In genomic region chr9:25703826-25704357, GRCh38 we compare ENCODE assay signal across 20 cellular contexts. TPM values are rescaled to one million over a fixed set of nuclear protein-coding genes. Genes with fewer than 3 reads are reported as not detected.
DNase-seq lines count a peak whose midpoint lies in the region; ATAC-seq, FAIRE-seq and TF ChIP-seq lines count a peak whose summit lies in the region.
"Had no signal": no experiment of that assay in that cellular context is flagged by ENCODE, and none has a peak within 500 bp of the region (broad histone marks: within the 10 kb centered on the region; RNA-seq: fewer than 3 reads in every experiment).

No MANE protein-coding gene starts in this region.

- H3K9ac ChIP-seq in endothelial cell of umbilical vein (replicated peaks; ENCODE audit: extremely low read depth, insufficient read depth, low read length): no peak overlapping the region
- H3K9ac ChIP-seq: BLaER1 had no signal

- H3K79me2 ChIP-seq in ACC112 (ENCODE audit: control insufficient read depth, insufficient read depth, low read length, unreplicated experiment) (no peaks in the 10 kb centered on the region), endothelial cell of umbilical vein (ENCODE audit: control insufficient read depth, insufficient read depth, low read length) (no peaks in the 10 kb centered on the region)

- no peak overlapping the region for H3K4me2 ChIP-seq in endothelial cell of umbilical vein (ENCODE audit: insufficient read depth, low read length)
- H3K4me2 ChIP-seq: BLaER1 had no signal

- H2AFZ ChIP-seq in ACC112 (ENCODE audit: low read length, unreplicated experiment): peak overlapping the region; percentile 54
- peak overlapping the region; percentile 33 for H2AFZ ChIP-seq in endothelial cell of umbilical vein (ENCODE audit: low read depth, low read length)

- TF ChIP-seq CTCF in endothelial cell of umbilical vein (IDR thresholded peaks at IDR 0.05; ENCODE audit: extremely low read depth in 1 of 2, insufficient read depth in 1 of 2, low read depth in 1 of 2, low read length in 2 of 2): no peak
- no peak for TF ChIP-seq CTCF in foreskin keratinocyte (conservative IDR thresholded peaks at IDR 0.05)

- CTCF ChIA-PET in endothelial cell of umbilical vein (lab: Charles Lee): interaction anchor here (0.9 kb wide), 1 partner anchor 16 kb away, joined by 3 read pairs; no protein-coding TSS in a partner anchor

- dilution Hi-C loops in endothelial cell of umbilical vein (cut with MboI; ENCODE audit: extremely low pct_ligation_motif_present, low sequenced_read_pairs): no loop called here

- peak; percentile 1 for DNase-seq in NCI-H226
- no peak for DNase-seq in endothelial cell of umbilical vein (ENCODE audit: low read depth, low spot score)
- DNase-seq in foreskin keratinocyte: peak; percentile 68 to 84
- no peak for DNase-seq in epidermal melanocyte (ENCODE audit: insufficient read length, low spot score)
- DNase-seq in GM19239 (ENCODE audit: insufficient read length, low spot score): no peak
- DNase-seq in GM12891 (ENCODE audit: insufficient read length, low spot score): no peak
- no peak for DNase-seq in ecto neural progenitor cell (ENCODE audit: low spot score)
- DNase-seq: 8988T; CD8-positive, alpha-beta T cell; GOT3; HFFc6; Kasumi-1; NCI-H1105 treated with DMSO at 0.1 percent for 48 hours; NCI-H187; NCI-H69; NK-92 treated with Interleukin-12 subunit alpha and Interleukin-12 subunit beta, amount 100 ng/mL, for 24 hours; RPMI8226 had no signal

- H3K27ac ChIP-seq in ACC112 (ENCODE audit: low read depth, low read length) (no peak overlapping the region), endothelial cell of umbilical vein (ENCODE audit: insufficient read depth, low read depth, low read length) (no peak overlapping the region), foreskin keratinocyte (no peak overlapping the region)
- H3K27ac ChIP-seq: BLaER1 had no signal

- TF ChIP-seq POLR2A in endothelial cell of umbilical vein (IDR thresholded peaks at IDR 0.05; ENCODE audit: low read depth, low read length): no peak
- TF ChIP-seq POLR2A in GM12891 (IDR thresholded peaks at IDR 0.05; ENCODE audit: low read depth, low read length): no peak

- BruUV-seq in endothelial cell of umbilical vein (replicated peaks; lab: Mats Ljungman, UMichigan): no TSS peak

- no peaks in the 10 kb centered on the region for H4K20me1 ChIP-seq in endothelial cell of umbilical vein (replicated peaks; ENCODE audit: control insufficient read depth, extremely low read depth, insufficient read depth, low read length)
- H4K20me1 ChIP-seq: BLaER1 had no signal

- intact Hi-C loops in endothelial cell of umbilical vein (cut with micrococcal nuclease): no loop called here

- H3K4me3 ChIP-seq in ACC112 (ENCODE audit: low read depth, low read length): no peak overlapping the region
- no peak overlapping the region for H3K4me3 ChIP-seq in endothelial cell of umbilical vein (replicated peaks in 1 of 3; ENCODE audit: insufficient read depth in 1 of 3, low read depth in 1 of 3, low read length in 3 of 3)
- H3K4me3 ChIP-seq: BLaER1 had no signal

- ATAC-seq in foreskin keratinocyte: peak; percentile 89
- ATAC-seq: CD8-positive, alpha-beta T cell had no signal

- H3K4me1 ChIP-seq in ACC112 (ENCODE audit: control insufficient read depth, insufficient read depth, low read length, unreplicated experiment) (peaks cover 5% of the 10 kb centered on the region), endothelial cell of umbilical vein (ENCODE audit: control insufficient read depth, extremely low read depth, insufficient read depth, low read length) (peaks cover 3% of the 10 kb centered on the region), foreskin keratinocyte (peaks cover 7% of the 10 kb centered on the region)
- H3K4me1 ChIP-seq: BLaER1 had no signal

- H3K27me3 ChIP-seq in ACC112 (ENCODE audit: insufficient read depth, low read length) (no peaks in the 10 kb centered on the region), endothelial cell of umbilical vein (ENCODE audit: control insufficient read depth in 2 of 2, insufficient read depth in 2 of 2, low read length in 2 of 2) (no peaks in the 10 kb centered on the region), foreskin keratinocyte (no peaks in the 10 kb centered on the region)
- H3K27me3 ChIP-seq: BLaER1 had no signal

- H3K9me1 ChIP-seq in endothelial cell of umbilical vein (replicated peaks; ENCODE audit: control insufficient read depth, extremely low read depth, insufficient read depth, low read length): no peaks in the 10 kb centered on the region

- no peaks in the 10 kb centered on the region for H3K9me3 ChIP-seq in endothelial cell of umbilical vein (replicated peaks; ENCODE audit: control insufficient read depth, insufficient read depth, low read length)
- H3K9me3 ChIP-seq: BLaER1 had no signal

- H3K36me3 ChIP-seq in ACC112 (ENCODE audit: insufficient read depth, low read length) (no peaks in the 10 kb centered on the region), endothelial cell of umbilical vein (ENCODE audit: control insufficient read depth in 2 of 2, extremely low read depth in 1 of 2, insufficient read depth in 2 of 2, low read length in 2 of 2) (no peaks in the 10 kb centered on the region)
- H3K36me3 ChIP-seq: BLaER1 had no signal

- POLR2A ChIA-PET in endothelial cell of umbilical vein (lab: Charles Lee): no interaction called here

- FAIRE-seq in endothelial cell of umbilical vein (lab: Jason Lieb, UNC): no peak
- no peak for FAIRE-seq in GM19239 (lab: Jason Lieb, UNC)
- FAIRE-seq in GM12891 (lab: Jason Lieb, UNC): no peak

TF ChIP-seq in endothelial cell of umbilical vein, 7 proteins besides CTCF, POLR2A, EP300 and RAD21:
- TF ChIP-seq GATA2 (IDR thresholded peaks at IDR 0.05; ENCODE audit: insufficient read depth, insufficient read length, low read depth, low read length): no peak
- no peak for TF ChIP-seq MYC (IDR thresholded peaks at IDR 0.05; ENCODE audit: low read depth, low read length)
- no peak for TF ChIP-seq POLR2AphosphoS5 (IDR thresholded peaks at IDR 0.05; ENCODE audit: insufficient read depth, low read depth, low read length)
- no peak for TF ChIP-seq JUN (IDR thresholded peaks at IDR 0.05; ENCODE audit: borderline replicate concordance, insufficient read depth, insufficient read length, low read depth)
- TF ChIP-seq MAX (IDR thresholded peaks at IDR 0.05; ENCODE audit: insufficient read depth, insufficient read length): no peak
- no peak for TF ChIP-seq FOS (IDR thresholded peaks at IDR 0.05; ENCODE audit: borderline replicate concordance, insufficient read depth, low read length)
- TF ChIP-seq EZH2 (IDR thresholded peaks at IDR 0.05; ENCODE audit: borderline replicate concordance, low read depth, low read length, severe bottlenecking): no peak

TF ChIP-seq in GM12891, 5 proteins besides CTCF, POLR2A, EP300 and RAD21:
- TF ChIP-seq PAX5 (IDR thresholded peaks at IDR 0.05; ENCODE audit: insufficient read depth, low read length, severe bottlenecking) (no peak), SPI1 (IDR thresholded peaks at IDR 0.05; ENCODE audit: low read depth, low read length) (no peak), POLR2AphosphoS5 (IDR thresholded peaks at IDR 0.05; ENCODE audit: low read depth, low read length) (no peak), POU2F2 (IDR thresholded peaks at IDR 0.05; ENCODE audit: low read depth, low read length) (no peak), TAF1 (IDR thresholded peaks at IDR 0.05; ENCODE audit: low read depth, low read length) (no peak)

RNA-seq across cellular contexts. Expression of gene TUSC1, which starts 25.6 kb away (rescaled TPM):
- total RNA-seq in endothelial cell of umbilical vein: 12.1 TPM in 2 replicates
- 9.5 and 10.9 TPM in 2 replicates for polyA plus RNA-seq in endothelial cell of umbilical vein
- 5.9 and 7.5 TPM in 2 replicates for polyA plus RNA-seq in endothelial cell of umbilical vein (2011; cell fraction: cytosol; rRNA removed)
- 2.8 and 3.6 TPM in 2 replicates for polyA plus RNA-seq in endothelial cell of umbilical vein (2011; cell fraction: nucleus; rRNA removed)
- 5.4 and 6.7 TPM in 2 replicates for polyA plus RNA-seq in endothelial cell of umbilical vein (2012)
- polyA minus RNA-seq in endothelial cell of umbilical vein: 1.8 and 2.7 TPM in 2 replicates
- polyA minus RNA-seq in endothelial cell of umbilical vein (2011; cell fraction: cytosol; rRNA and poly(A)+ RNA removed): 6.8 TPM
- polyA minus RNA-seq in endothelial cell of umbilical vein (2011; cell fraction: nucleus; rRNA and poly(A)+ RNA removed): 1.8 and 1.9 TPM in 2 replicates
- 10.6 and 12.0 TPM in 2 replicates for total RNA-seq in foreskin keratinocyte
- 11.7 and 13.7 TPM in 2 replicates for polyA plus RNA-seq in foreskin keratinocyte
- polyA plus RNA-seq in GM12891 (2012; ENCODE audit: low read depth, missing spikeins): 0.08 TPM
- total RNA-seq: CD8-positive, alpha-beta T cell; OCI-LY7 had no signal

Comparison
In these comparisons a context has a peak if more than half of its experiments do, and no peak if none do; other contexts are left out.
1. DNase-seq: peak in NCI-H226 (single experiment) and foreskin keratinocyte (2 of 2); none in endothelial cell of umbilical vein (single experiment), epidermal melanocyte (single experiment), GM19239 (single experiment), GM12891 (single experiment) and ecto neural progenitor cell (single experiment).